30 cellular contexts compared by ENCODE assay signal in genomic region chr15:96209285-96209735, GRCh38.
DNase-seq lines count a peak whose midpoint lies in the region; ATAC-seq, FAIRE-seq and TF ChIP-seq lines count a peak whose summit lies in the region.
"Had no signal": no experiment of that assay in that cellular context is flagged by ENCODE, and none has a peak within 500 bp of the region (broad histone marks: within the 10 kb centered on the region; RNA-seq: fewer than 3 reads in every experiment).

No MANE protein-coding gene starts in this region.

- intact Hi-C loops in kidney (cut with DNase I) = no loop called here
- intact Hi-C loops in sciatic nerve (cut with DNase I) = no loop called here

- DNase-seq in HuH-7 (ENCODE audit: low spot score) (peak; percentile 42), kidney (no peak), neural crest cell (ENCODE audit: low read depth, low spot score) (no peak), 8988T (no peak), osteocyte (ENCODE audit: extremely low spot score, unreplicated experiment) (no peak), sciatic nerve (ENCODE audit: low spot score) (no peak)
- DNase-seq in stimulated activated CD4-positive, alpha-beta T cell treated with anti-CD3 and anti-CD28 coated beads, Interleukin-1b, Interleukin-23, amount 100 ng/mL, for 48 hours = no peak
- DNase-seq: activated CD4-positive, alpha-beta memory T cell treated with anti-CD3 and anti-CD28 coated beads, Interleukin-2, amount 10 ng/mL, durations not matched to agents 7 days and 5 days; activated CD4-positive, alpha-beta T cell treated with anti-CD3 and anti-CD28 coated beads for 1 hour; activated CD8-positive, alpha-beta memory T cell treated with anti-CD3 and anti-CD28 coated beads, Interleukin-2, amount 50 U/mL, for 48 hours; anterior cingulate cortex; BE2C; DMS53; foreskin melanocyte; H9; KG1; MM.1S; NCI-H1417 treated with DMSO at 0.1 percent for 48 hours; NCI-H2081 treated with DMSO at 0.1 percent for 48 hours; NCI-H446; psoas muscle; SK-N-SH had no signal

- peaks cover 0 to 9% of the 10 kb centered on the region in 2 donors for H3K4me1 ChIP-seq in kidney (ENCODE audit: control insufficient read depth in 1 of 2, insufficient read depth in 1 of 2, low read depth in 1 of 2, low read length in 2 of 2)
- H3K4me1 ChIP-seq: BE2C, esophagus muscularis mucosa, psoas muscle, tibial nerve had no signal

- H3K9ac ChIP-seq in kidney (ENCODE audit: low read length in 2 of 2) = peak overlapping the region in 1 of 2 donors; percentile 52
- H3K9ac ChIP-seq: SK-N-SH had no signal

- H3K9me3 Mint-ChIP-seq in neural crest cell = peaks cover 2% of the 10 kb centered on the region
- H3K9me3 Mint-ChIP-seq in osteocyte (ENCODE audit: unreplicated experiment) = peaks cover 9% of the 10 kb centered on the region
- H3K9me3 Mint-ChIP-seq: activated T-helper 17 cell treated with anti-CD3 and anti-CD28 coated beads, Interleukin-2, amount 50 U/mL, for 72 hours had no signal

- peaks cover 21% of the 10 kb centered on the region for H3K36me3 Mint-ChIP-seq in neural crest cell (ENCODE audit: low read depth)
- peaks cover 14% of the 10 kb centered on the region for H3K36me3 Mint-ChIP-seq in osteocyte (ENCODE audit: unreplicated experiment)
- H3K36me3 Mint-ChIP-seq: activated naive CD8-positive, alpha-beta T cell had no signal

- H3K4me1 Mint-ChIP-seq in neural crest cell (no peaks in the 10 kb centered on the region), osteocyte (ENCODE audit: unreplicated experiment) (peaks cover 3% of the 10 kb centered on the region)
- H3K4me1 Mint-ChIP-seq: activated CD4-positive, alpha-beta memory T cell treated with anti-CD3 and anti-CD28 coated beads, Interleukin-2, amount 10 ng/mL, durations not matched to agents 7 days and 5 days; activated T-helper 17 cell treated with anti-CD3 and anti-CD28 coated beads, Interleukin-2, amount 50 U/mL, for 72 hours; H9 had no signal

- peak overlapping the region; percentile 38; the same call in 1 of the 2 replicates for H3K27ac ChIP-seq in C4-2B
- peak overlapping the region; percentile 16 to 33 for H3K27ac ChIP-seq in kidney (ENCODE audit: low read depth in 2 of 2, low read length in 2 of 2)
- H3K27ac ChIP-seq: coronary artery, esophagus muscularis mucosa, psoas muscle, tibial nerve had no signal

- peak overlapping the region in 1 of 2 donors; percentile 27 for H3K4me3 ChIP-seq in kidney (ENCODE audit: low read length in 2 of 2)
- H3K4me3 ChIP-seq: coronary artery, esophagus muscularis mucosa, psoas muscle, tibial nerve had no signal

- FAIRE-seq in kidney (lab: Jason Lieb, UNC) = no peak
- FAIRE-seq: G401.6 had no signal

- peak overlapping the region; percentile 85 for H3K27ac Mint-ChIP-seq in neural crest cell (ENCODE audit: unreplicated experiment)
- no peak overlapping the region for H3K27ac Mint-ChIP-seq in osteocyte (ENCODE audit: unreplicated experiment)
- H3K27ac Mint-ChIP-seq: activated CD4-positive, alpha-beta memory T cell treated with anti-CD3 and anti-CD28 coated beads, Interleukin-2, amount 10 ng/mL, durations not matched to agents 7 days and 5 days; activated naive CD8-positive, alpha-beta T cell; activated T-helper 17 cell treated with anti-CD3 and anti-CD28 coated beads, Interleukin-2, amount 50 U/mL, for 72 hours; T-helper 1 cell treated with Interleukin-12 subunit alpha and Interleukin-12 subunit beta and Interleukin-4 antibody, amounts not matched to agents 30 μg/mL and 1 μg/mL, for 36 hours had no signal

- TF ChIP-seq CTCF in C4-2B (conservative IDR thresholded peaks at IDR 0.05) (no peak), kidney (IDR thresholded peaks at IDR 0.05; ENCODE audit: borderline replicate concordance, extremely low read depth, insufficient read depth) (no peak), neural crest cell (conservative IDR thresholded peaks at IDR 0.05) (no peak), osteocyte (IDR thresholded peaks at IDR 0.05) (no peak)

- H3K4me3 Mint-ChIP-seq in neural crest cell (no peak overlapping the region), osteocyte (ENCODE audit: unreplicated experiment) (no peak overlapping the region)
- H3K4me3 Mint-ChIP-seq: activated CD4-positive, alpha-beta memory T cell treated with anti-CD3 and anti-CD28 coated beads, Interleukin-2, amount 10 ng/mL, durations not matched to agents 7 days and 5 days; activated naive CD8-positive, alpha-beta T cell; activated T-helper 17 cell treated with anti-CD3 and anti-CD28 coated beads, Interleukin-2, amount 50 U/mL, for 72 hours; H9; T-helper 1 cell treated with Interleukin-12 subunit alpha and Interleukin-12 subunit beta and Interleukin-4 antibody, amounts not matched to agents 30 μg/mL and 1 μg/mL, for 36 hours had no signal

- no peaks in the 10 kb centered on the region for H3K36me3 ChIP-seq in kidney (ENCODE audit: control insufficient read depth in 1 of 2, insufficient read depth in 2 of 2, low read length in 2 of 2)
- H3K36me3 ChIP-seq: BE2C, esophagus muscularis mucosa had no signal

- no peaks in the 10 kb centered on the region for H3K9me3 ChIP-seq in kidney (ENCODE audit: control insufficient read depth in 1 of 2, low read length in 2 of 2)
- H3K9me3 ChIP-seq: BE2C, SK-N-SH had no signal

- no peak for ATAC-seq in sciatic nerve
- ATAC-seq: activated T-helper 17 cell treated with anti-CD3 and anti-CD28 coated beads, Interleukin-2, amount 50 U/mL, for 72 hours; psoas muscle had no signal

- H3K27me3 Mint-ChIP-seq in neural crest cell (ENCODE audit: low read depth) (no peaks in the 10 kb centered on the region), osteocyte (ENCODE audit: unreplicated experiment) (no peaks in the 10 kb centered on the region)
- H3K27me3 Mint-ChIP-seq: activated CD4-positive, alpha-beta memory T cell treated with anti-CD3 and anti-CD28 coated beads, Interleukin-2, amount 10 ng/mL, durations not matched to agents 7 days and 5 days; activated naive CD8-positive, alpha-beta T cell had no signal
